ENCODE assay signal across 8 cellular contexts in the genomic region with DNA sequence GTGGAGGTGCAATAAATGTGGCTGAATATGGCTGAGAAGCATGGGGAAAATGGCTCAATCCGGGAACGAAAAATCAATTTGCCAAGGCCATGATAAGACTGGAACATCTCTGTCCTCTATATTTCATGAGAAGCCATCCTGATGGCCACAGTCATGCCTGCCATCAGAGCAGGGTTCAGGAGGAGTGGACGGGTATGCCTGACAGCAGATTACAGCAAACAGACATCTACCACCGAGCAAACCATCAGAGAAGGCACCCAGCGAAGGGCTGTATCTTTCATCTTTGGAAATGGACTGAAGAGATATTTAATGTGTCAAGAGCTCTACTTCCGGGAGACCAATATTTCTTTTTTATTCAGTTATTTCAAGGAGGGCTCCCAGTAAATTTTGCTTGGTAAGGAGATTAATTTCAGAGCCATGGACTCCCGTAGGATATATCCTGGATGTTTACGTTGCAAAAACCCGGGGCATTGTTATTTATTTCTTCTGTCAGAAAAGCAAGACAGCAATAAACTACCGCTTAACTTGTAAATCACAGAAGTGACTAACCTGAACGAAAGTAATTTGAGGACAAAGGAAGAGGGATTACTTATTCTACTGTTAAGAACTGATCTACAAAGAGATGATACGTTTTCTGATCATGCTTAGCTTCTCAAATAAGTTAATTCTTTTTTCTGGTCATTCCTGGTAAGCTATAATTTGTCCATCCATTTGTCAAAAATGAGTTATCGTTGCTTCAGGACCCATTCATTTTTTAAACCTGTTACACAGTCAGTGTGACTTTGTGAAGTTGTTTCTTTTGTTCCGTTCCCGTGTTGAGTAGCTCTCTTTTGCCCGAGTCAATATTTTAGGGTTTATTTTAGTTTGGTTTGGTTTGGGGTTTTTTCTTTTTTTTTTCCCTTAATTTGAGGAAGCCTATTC.
A peak's percentile ranks its signal among the peaks of the same experiment; 100 is the strongest.
DNase-seq lines count a peak whose midpoint lies in the region; ATAC-seq, FAIRE-seq and TF ChIP-seq lines count a peak whose summit lies in the region.

No MANE protein-coding gene starts in this region.

- H3K4me1 Mint-ChIP-seq in natural killer cell treated with Interleukin-12 subunit alpha and Interleukin-12 subunit beta and Interleukin-15 and Interleukin-18, amount 100 ng/mL, for 72 hours (ENCODE audit: low read depth in 2 of 2) = peaks cover 36 to 41% of the 10 kb centered on the region in 2 donors

- ATAC-seq in GM21786 (IDR thresholded peaks at IDR 0.05; ENCODE audit: unreplicated experiment) (peak; percentile 5), HG03378 (IDR thresholded peaks at IDR 0.05; ENCODE audit: unreplicated experiment) (no peak), GM18873 (IDR thresholded peaks at IDR 0.05; ENCODE audit: low FRiP score, unreplicated experiment) (no peak)
- no peak for ATAC-seq in natural killer cell treated with Interleukin-12 subunit alpha and Interleukin-12 subunit beta and Interleukin-15 and Interleukin-18, amount 100 ng/mL, for 72 hours

- peak overlapping the region; percentile 64 for H3K27ac ChIP-seq in endothelial cell of umbilical vein (ENCODE audit: insufficient read depth, low read depth, low read length)

- POLR2A ChIA-PET in AG04449 (lab: Yijun Ruan, JAX) = interaction anchor here (0.7 to 2.8 kb wide), 5 partner anchors 10 to 98 kb away, joined by 3 to 20 read pairs (median 3); no protein-coding TSS in a partner anchor
- POLR2A ChIA-PET in endothelial cell of umbilical vein (lab: Charles Lee) = interaction anchor here (0.6 to 1.1 kb wide), 2 partner anchors 31 to 63 kb away, joined by 4 to 6 read pairs; no protein-coding TSS in a partner anchor

- intact Hi-C loops in endothelial cell of umbilical vein (cut with micrococcal nuclease) = loop anchor here (1.0 kb wide), 4 partner anchors 10 to 85 kb away; no protein-coding TSS in a partner anchor

- H3K9ac ChIP-seq in endothelial cell of umbilical vein (replicated peaks; ENCODE audit: extremely low read depth, insufficient read depth, low read length) = peak overlapping the region; percentile 83

- no peaks in the 10 kb centered on the region for H3K27me3 Mint-ChIP-seq in natural killer cell treated with Interleukin-12 subunit alpha and Interleukin-12 subunit beta and Interleukin-15 and Interleukin-18, amount 100 ng/mL, for 72 hours

- FAIRE-seq in endothelial cell of umbilical vein (lab: Jason Lieb, UNC) = peak; percentile 44

- H3K4me1 ChIP-seq in endothelial cell of umbilical vein (ENCODE audit: control insufficient read depth, extremely low read depth, insufficient read depth, low read length) = peaks cover 9% of the 10 kb centered on the region

- CTCF ChIA-PET in AG04449 (lab: Yijun Ruan, JAX) (interaction anchor here (0.7 to 3.0 kb wide), 7 partner anchors 10 to 105 kb away, joined by 3 to 24 read pairs (median 3); no protein-coding TSS in a partner anchor), endothelial cell of umbilical vein (lab: Charles Lee) (interaction anchor here (0.8 to 2.0 kb wide), 6 partner anchors 9 to 98 kb away, joined by 3 to 7 read pairs (median 4); partner anchors contain the start of gene CHD2)

- H3K79me2 ChIP-seq in endothelial cell of umbilical vein (ENCODE audit: control insufficient read depth, insufficient read depth, low read length) = no peaks in the 10 kb centered on the region

- H3K27ac Mint-ChIP-seq in natural killer cell treated with Interleukin-12 subunit alpha and Interleukin-12 subunit beta and Interleukin-15 and Interleukin-18, amount 100 ng/mL, for 72 hours = peak overlapping the region; percentile 95 to 98

- no peak for TF ChIP-seq POLR2A in endothelial cell of umbilical vein (IDR thresholded peaks at IDR 0.05; ENCODE audit: low read depth, low read length)

- H3K9me1 ChIP-seq in endothelial cell of umbilical vein (replicated peaks; ENCODE audit: control insufficient read depth, extremely low read depth, insufficient read depth, low read length) = no peaks in the 10 kb centered on the region

- peak overlapping the region; percentile 88 for H3K4me2 ChIP-seq in endothelial cell of umbilical vein (ENCODE audit: insufficient read depth, low read length)

- TSS peak; percentile 76 for BruUV-seq in endothelial cell of umbilical vein (replicated peaks; lab: Mats Ljungman, UMichigan)

- peaks cover 0 to 2% of the 10 kb centered on the region in 2 experiments for H3K27me3 ChIP-seq in endothelial cell of umbilical vein (ENCODE audit: control insufficient read depth in 2 of 2, insufficient read depth in 2 of 2, low read length in 2 of 2)

- no peaks in the 10 kb centered on the region for H3K36me3 ChIP-seq in endothelial cell of umbilical vein (ENCODE audit: control insufficient read depth in 2 of 2, extremely low read depth in 1 of 2, insufficient read depth in 2 of 2, low read length in 2 of 2)

- peak overlapping the region; percentile 38 for H3K4me3 ChIP-seq in AG04449 (ENCODE audit: low read depth, low read length)
- peak overlapping the region in 2 of 3 experiments; percentile 19 to 53 for H3K4me3 ChIP-seq in endothelial cell of umbilical vein (replicated peaks in 1 of 3; ENCODE audit: insufficient read depth in 1 of 3, low read depth in 1 of 3, low read length in 3 of 3)

- no peak for DNase-seq in AG04449 (ENCODE audit: low read depth, low spot score)
- peak; percentile 33 for DNase-seq in RPMI7951 (ENCODE audit: low read depth)
- DNase-seq in endothelial cell of umbilical vein (ENCODE audit: low read depth, low spot score) = peak; percentile 20
- no peak for DNase-seq in natural killer cell treated with Interleukin-12 subunit alpha and Interleukin-12 subunit beta and Interleukin-15 and Interleukin-18, amount 100 ng/mL, for 72 hours (ENCODE audit: low spot score)
- no peak for DNase-seq in HuH-7.5 (ENCODE audit: low spot score)

- TF ChIP-seq CTCF in AG04449 (IDR thresholded peaks at IDR 0.05; ENCODE audit: insufficient read depth, low read length, missing control alignments) (no peak), endothelial cell of umbilical vein (IDR thresholded peaks at IDR 0.05; ENCODE audit: extremely low read depth in 1 of 2, insufficient read depth in 1 of 2, low read depth in 1 of 2, low read length in 2 of 2) (no peak)

- no peaks in the 10 kb centered on the region for H4K20me1 ChIP-seq in endothelial cell of umbilical vein (replicated peaks; ENCODE audit: control insufficient read depth, extremely low read depth, insufficient read depth, low read length)

- no peaks in the 10 kb centered on the region for H3K36me3 Mint-ChIP-seq in natural killer cell treated with Interleukin-12 subunit alpha and Interleukin-12 subunit beta and Interleukin-15 and Interleukin-18, amount 100 ng/mL, for 72 hours

- no peaks in the 10 kb centered on the region for H3K9me3 ChIP-seq in endothelial cell of umbilical vein (replicated peaks; ENCODE audit: control insufficient read depth, insufficient read depth, low read length)

- no peaks in the 10 kb centered on the region for H3K9me3 Mint-ChIP-seq in natural killer cell treated with Interleukin-12 subunit alpha and Interleukin-12 subunit beta and Interleukin-15 and Interleukin-18, amount 100 ng/mL, for 72 hours

- peak overlapping the region; percentile 91 for H3K4me3 Mint-ChIP-seq in natural killer cell treated with Interleukin-12 subunit alpha and Interleukin-12 subunit beta and Interleukin-15 and Interleukin-18, amount 100 ng/mL, for 72 hours

- H2AFZ ChIP-seq in endothelial cell of umbilical vein (ENCODE audit: low read depth, low read length) = peak overlapping the region; percentile 100

- dilution Hi-C loops in endothelial cell of umbilical vein (cut with MboI; ENCODE audit: extremely low pct_ligation_motif_present, low sequenced_read_pairs) = loop anchor here (25.0 kb wide), 1 partner anchor 93 kb away; the partner anchor contains the start of gene CHD2

TF ChIP-seq in endothelial cell of umbilical vein, 7 proteins besides CTCF, POLR2A, EP300 and RAD21:
- TF ChIP-seq POLR2AphosphoS5 (IDR thresholded peaks at IDR 0.05; ENCODE audit: insufficient read depth, low read depth, low read length) (no peak), MYC (IDR thresholded peaks at IDR 0.05; ENCODE audit: low read depth, low read length) (no peak), EZH2 (IDR thresholded peaks at IDR 0.05; ENCODE audit: borderline replicate concordance, low read depth, low read length, severe bottlenecking) (no peak), GATA2 (IDR thresholded peaks at IDR 0.05; ENCODE audit: insufficient read depth, insufficient read length, low read depth, low read length) (no peak)

Comparison
In these comparisons a context has a peak if more than half of its experiments do, and no peak if none do; other contexts are left out.
1. DNase-seq: peak in RPMI7951 (single experiment) and endothelial cell of umbilical vein (single experiment); none in AG04449 (single experiment), natural killer cell treated with Interleukin-12 subunit alpha and Interleukin-12 subunit beta and Interleukin-15 and Interleukin-18, amount 100 ng/mL, for 72 hours (single experiment) and HuH-7.5 (single experiment).